ENCODE assay signal across 11 cellular contexts in the genomic region with DNA sequence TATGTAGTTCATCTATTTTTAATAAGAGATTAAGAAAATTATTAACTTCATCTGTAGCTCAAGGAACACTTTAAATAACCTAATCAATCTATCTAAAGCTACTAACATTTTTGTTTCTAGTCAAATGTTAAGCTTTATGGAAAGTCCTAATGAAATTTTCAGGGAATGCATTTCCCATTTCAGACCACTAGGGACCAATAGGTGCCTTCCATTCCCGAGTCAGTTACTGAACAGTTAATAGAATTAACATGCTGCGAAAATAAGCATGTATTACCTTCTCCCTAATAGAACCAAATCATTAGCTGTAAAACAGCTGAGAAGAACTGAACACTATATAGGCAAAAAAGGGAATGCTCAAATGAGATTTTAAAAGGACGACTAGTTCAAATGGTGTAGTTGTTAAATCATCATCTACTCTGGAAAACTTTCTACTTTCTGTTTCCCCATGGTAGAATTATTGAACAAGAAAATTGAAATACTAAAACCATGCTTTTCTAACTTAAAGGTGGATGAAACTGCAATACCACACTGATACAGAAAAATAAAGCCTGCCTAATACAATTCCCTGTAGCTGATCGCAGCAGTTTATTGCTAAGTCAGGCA. TPM values are rescaled to one million over a fixed set of nuclear protein-coding genes. Genes with fewer than 3 reads are reported as not detected.
A peak's percentile ranks its signal among the peaks of the same experiment; 100 is the strongest.
DNase-seq lines count a peak whose midpoint lies in the region; ATAC-seq and TF ChIP-seq lines count a peak whose summit lies in the region.
"Had no signal": no experiment of that assay in that cellular context is flagged by ENCODE, and none has a peak within 500 bp of the region (broad histone marks: within the 10 kb centered on the region; RNA-seq: fewer than 3 reads in every experiment).

No MANE protein-coding gene starts in this region.

- no peak overlapping the region for H3K9ac ChIP-seq in OCI-LY1 (ENCODE audit: low read length)
- H3K9ac ChIP-seq in smooth muscle cell (ENCODE audit: low read depth): no peak overlapping the region

- H3K4me2 ChIP-seq in OCI-LY1 (ENCODE audit: low read length) (no peak overlapping the region), smooth muscle cell (no peak overlapping the region)

- H3K27me3 ChIP-seq in OCI-LY1 (ENCODE audit: insufficient read depth, low read length): no peaks in the 10 kb centered on the region
- no peaks in the 10 kb centered on the region for H3K27me3 ChIP-seq in smooth muscle cell (ENCODE audit: low read depth)

- H3K4me1 ChIP-seq in OCI-LY1 (ENCODE audit: insufficient read depth, low read length, severe bottlenecking) (peaks cover 7% of the 10 kb centered on the region), smooth muscle cell (ENCODE audit: low read depth) (peaks cover 22% of the 10 kb centered on the region)

- H3K27ac ChIP-seq in OCI-LY1 (ENCODE audit: low read depth, low read length, poor library complexity, severe bottlenecking): no peak overlapping the region
- H3K27ac ChIP-seq in smooth muscle cell (ENCODE audit: low read depth): no peak overlapping the region

- H3K9me3 ChIP-seq in OCI-LY1 (ENCODE audit: low read length): no peaks in the 10 kb centered on the region
- H3K9me3 ChIP-seq in smooth muscle cell (replicated peaks; ENCODE audit: low read depth): no peaks in the 10 kb centered on the region

- H3K4me3 ChIP-seq in OCI-LY1 (ENCODE audit: low read depth, low read length, poor library complexity, severe bottlenecking) (no peak overlapping the region), epithelial cell of esophagus (ENCODE audit: low read length) (no peak overlapping the region), smooth muscle cell (no peak overlapping the region)

- H3K36me3 ChIP-seq in OCI-LY1 (ENCODE audit: insufficient read depth, low read length): no peaks in the 10 kb centered on the region
- no peaks in the 10 kb centered on the region for H3K36me3 ChIP-seq in smooth muscle cell (ENCODE audit: low read depth)

- H3F3A ChIP-seq in OCI-LY1 (ENCODE audit: insufficient read depth, low read length) (no peaks in the 10 kb centered on the region), smooth muscle cell (ENCODE audit: low read depth) (no peaks in the 10 kb centered on the region)

- H3K9me2 ChIP-seq in OCI-LY1 (ENCODE audit: low read depth, low read length): no peaks in the 10 kb centered on the region

- peak; percentile 12; the same call in 1 of the 2 replicates for TF ChIP-seq CTCF in OCI-LY1 (IDR thresholded peaks at IDR 0.05; ENCODE audit: low read length)
- TF ChIP-seq CTCF in epithelial cell of esophagus (IDR thresholded peaks at IDR 0.05; ENCODE audit: insufficient read depth, low read depth, low read length, missing control alignments): peak; percentile 69
- TF ChIP-seq CTCF in smooth muscle cell (IDR thresholded peaks at IDR 0.05; ENCODE audit: borderline replicate concordance, insufficient read depth, poor library complexity, severe bottlenecking): peak; percentile 54

- H3K79me2 ChIP-seq in OCI-LY1 (ENCODE audit: insufficient read depth, low read length): no peaks in the 10 kb centered on the region
- peaks cover 61% of the 10 kb centered on the region for H3K79me2 ChIP-seq in smooth muscle cell (ENCODE audit: low read depth)

- WGBS in smooth muscle cell (ENCODE audit: low lambda C conversion rate): 57% methylated on average over 4 of the region's 4 CpGs

- no peaks in the 10 kb centered on the region for H4K20me1 ChIP-seq in OCI-LY1 (ENCODE audit: insufficient read depth, low read length)
- H4K20me1 ChIP-seq in smooth muscle cell (ENCODE audit: low read depth): peaks cover 94% of the 10 kb centered on the region

- peak; percentile 9 for DNase-seq in NCI-H1694 (lab: John Stamatoyannopoulos, UW)
- no peak for DNase-seq in NCI-H1694 treated with DMSO at 0.1 percent for 48 hours (lab: John Stamatoyannopoulos, UW)
- peak; percentile 40 for DNase-seq in epithelial cell of esophagus (ENCODE audit: low read depth)
- DNase-seq in smooth muscle cell (lab: John Stamatoyannopoulos, UW; ENCODE audit: unreplicated experiment): no peak
- no peak for DNase-seq in NCI-H1048 (lab: John Stamatoyannopoulos, UW)
- DNase-seq in NCI-H128 (lab: John Stamatoyannopoulos, UW; ENCODE audit: unreplicated experiment): no peak
- DNase-seq: AML-193, GOT3, NCI-H2171 had no signal

- no peak overlapping the region for H2AFZ ChIP-seq in OCI-LY1 (ENCODE audit: low read length)
- H2AFZ ChIP-seq in smooth muscle cell (ENCODE audit: low read depth): no peak overlapping the region

- ATAC-seq in HG02970 (IDR thresholded peaks at IDR 0.05; ENCODE audit: low FRiP score, unreplicated experiment): no peak

RNA-seq across cellular contexts. Expression of gene STX18, which starts 22.5 kb away (rescaled TPM):
- total RNA-seq in smooth muscle cell: 17.7 and 26.0 TPM in 2 replicates
- 23.3 and 26.6 TPM in 2 replicates for polyA plus RNA-seq in smooth muscle cell

Comparison
In these comparisons a context has a peak if more than half of its experiments do, and no peak if none do; other contexts are left out.
1. DNase-seq: peak in NCI-H1694 (single experiment) and epithelial cell of esophagus (single experiment); none in NCI-H1694 treated with DMSO at 0.1 percent for 48 hours (single experiment), smooth muscle cell (single experiment), NCI-H1048 (single experiment) and NCI-H128 (single experiment).
2. CTCF ChIP-seq: peak in every context shown above with its lines; median percentile 69 in epithelial cell of esophagus; 54 in smooth muscle cell; 12 in OCI-LY1.